In the genomic region with DNA sequence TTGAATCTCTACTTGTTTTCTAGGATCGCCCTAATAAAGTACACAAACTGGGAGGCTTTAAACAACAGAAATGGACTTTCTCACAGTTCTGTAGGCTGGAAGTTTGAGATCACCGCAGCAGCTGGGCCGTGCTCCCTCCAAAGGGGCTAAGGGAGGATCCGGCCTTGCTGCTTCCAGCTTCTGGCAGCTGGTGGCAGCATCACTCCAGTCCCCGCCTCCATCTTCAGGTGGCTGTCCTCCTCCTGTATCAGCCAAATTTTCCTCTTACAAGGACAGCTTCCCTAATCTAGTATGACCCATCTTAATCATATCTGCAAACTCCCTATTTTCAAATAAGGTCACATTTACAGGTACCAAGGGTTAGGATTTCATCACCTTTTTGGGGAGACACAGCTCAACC, we compare ENCODE assay signal across 7 cellular contexts.
A peak's percentile ranks its signal among the peaks of the same experiment; 100 is the strongest.
DNase-seq lines count a peak whose midpoint lies in the region; ATAC-seq and TF ChIP-seq lines count a peak whose summit lies in the region.
"Not testable (repeated sequence)": the region's sequence is repeated elsewhere in the genome, so short reads cannot be mapped to it uniquely, and the experiment has no call there.

No MANE protein-coding gene starts in this region.

- peak overlapping the region; percentile 92 for H3K4me3 Mint-ChIP-seq in WTC11

- POLR2A ChIA-PET in WTC11 (lab: Charles Lee): interaction anchor here (0.5 to 1.9 kb wide), 3 partner anchors 71 to 180 kb away, joined by 3 to 8 read pairs (median 5); partner anchors contain the start of genes MRPL57 and SKA3

- peak; percentile 55 for TF ChIP-seq CTCF in GM12874 (IDR thresholded peaks at IDR 0.05; ENCODE audit: insufficient read depth, low read depth, low read length)
- TF ChIP-seq CTCF in WTC11 (IDR thresholded peaks at IDR 0.05): not testable (repeated sequence)

- H3K27ac Mint-ChIP-seq in WTC11: peak overlapping the region; percentile 93

- peak; percentile 24 for DNase-seq in NCI-H460 (ENCODE audit: extremely low read depth, low read depth)
- DNase-seq in WTC11 (ENCODE audit: low spot score): peak; percentile 71
- peak in 47 of 61 donors; percentile 3 to 74 (median 32) for DNase-seq in caudate nucleus (lab: John Stamatoyannopoulos, UW)
- DNase-seq in iPS-NIHi7 (ENCODE audit: extremely low spot score): peak; percentile 54
- DNase-seq in retina: peak; percentile 58

- H3K4me1 Mint-ChIP-seq in WTC11: peaks cover 26% of the 10 kb centered on the region

- H3K27me3 Mint-ChIP-seq in WTC11 (ENCODE audit: low read depth): not testable (repeated sequence)

- CTCF ChIA-PET in WTC11 (lab: Charles Lee): interaction anchor here (0.5 to 3.4 kb wide), 25 partner anchors 10 to 574 kb away, joined by 3 to 69 read pairs (median 5); partner anchors contain the start of genes MICU2, MRPL57, SKA3 and ZDHHC20

- peak overlapping the region; percentile 83 for H3K27ac ChIP-seq in caudate nucleus (ENCODE audit: low read depth, low read length)

- not testable (repeated sequence) for H3K9me3 Mint-ChIP-seq in WTC11

- not testable (repeated sequence) for H3K36me3 Mint-ChIP-seq in WTC11

- ATAC-seq in HG03108 (IDR thresholded peaks at IDR 0.05; ENCODE audit: unreplicated experiment) (peak; percentile 53), WTC11 (peak; percentile 71)

TF ChIP-seq in WTC11, 78 proteins besides CTCF, POLR2A, EP300 and RAD21:
- peak; percentile 94 for TF ChIP-seq ZNF263 (CRISPR knock-in tag; IDR thresholded peaks at IDR 0.05; ENCODE audit: low read depth)

Comparison
In these comparisons a context has a peak if more than half of its experiments do, and no peak if none do; other contexts are left out.
1. Peak in every context shown above with its lines: DNase-seq, ATAC-seq and H3K27ac ChIP-seq.